Comparison of ENCODE assay signal across 14 cellular contexts in the genomic region with DNA sequence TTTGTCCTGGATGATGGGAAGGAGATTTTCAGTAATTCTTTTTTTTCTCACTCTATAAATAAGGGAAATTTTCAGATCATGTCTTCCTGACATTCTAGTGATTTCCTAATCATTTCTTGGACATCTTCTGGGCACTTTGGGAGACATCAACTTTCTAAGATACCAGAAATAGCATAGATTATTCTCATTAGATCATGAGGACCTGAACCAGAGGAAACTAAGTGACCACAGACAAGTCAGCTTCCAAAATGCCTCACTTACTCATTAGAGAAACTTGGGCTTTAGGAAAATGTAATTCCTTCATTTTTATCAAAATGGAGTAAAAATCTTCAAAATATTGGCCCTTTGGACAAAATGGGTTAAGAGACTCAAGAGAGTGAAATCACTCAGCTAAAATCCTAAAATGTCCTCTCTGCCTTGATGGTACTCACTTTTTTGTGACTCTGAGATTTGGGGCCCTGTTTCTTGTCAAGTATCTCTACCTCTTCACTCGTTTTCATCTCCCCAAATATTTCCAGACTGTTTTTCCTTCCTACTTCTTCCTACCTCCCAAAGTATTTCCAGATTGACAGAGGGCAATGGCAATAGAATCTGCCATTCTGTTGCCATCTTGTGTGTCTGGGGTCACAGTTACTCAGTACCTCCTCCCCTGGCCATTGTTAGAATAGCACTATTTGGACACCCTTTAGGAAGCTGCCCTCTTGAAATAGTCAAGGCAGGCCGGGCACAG.
A peak's percentile ranks its signal among the peaks of the same experiment; 100 is the strongest.
DNase-seq lines count a peak whose midpoint lies in the region; ATAC-seq and TF ChIP-seq lines count a peak whose summit lies in the region.
"Had no signal": no experiment of that assay in that cellular context is flagged by ENCODE, and none has a peak within 500 bp of the region (broad histone marks: within the 10 kb centered on the region; RNA-seq: fewer than 3 reads in every experiment).

No MANE protein-coding gene starts in this region.

- peaks cover 0 to 92% (median 58%) of the 10 kb centered on the region in 12 donors for H3K4me1 ChIP-seq in heart left ventricle

- TF ChIP-seq CTCF in heart left ventricle (IDR thresholded peaks at IDR 0.05) (no peak), NB4 (IDR thresholded peaks at IDR 0.05; ENCODE audit: low read depth, low read length) (peak; percentile 20), epithelial cell of esophagus (IDR thresholded peaks at IDR 0.05; ENCODE audit: insufficient read depth, low read depth, low read length, missing control alignments) (peak; percentile 15), type B pancreatic cell (conservative IDR thresholded peaks at IDR 0.05) (peak; percentile 34)

- DNase-seq in heart left ventricle: no peak
- DNase-seq in left cardiac atrium: no peak
- no peak for DNase-seq in NB4 (ENCODE audit: low read depth)
- DNase-seq in epithelial cell of esophagus (ENCODE audit: low read depth): no peak
- no peak for DNase-seq in type B pancreatic cell (ENCODE audit: extremely low spot score, unreplicated experiment)
- DNase-seq in activated CD4-positive, alpha-beta memory T cell treated with anti-CD3 and anti-CD28 coated beads, Interleukin-2, amount 10 ng/mL, durations not matched to agents 7 days and 5 days: no peak
- DNase-seq in NCI-H2171 (lab: John Stamatoyannopoulos, UW): no peak
- DNase-seq in HuH-7.5 (ENCODE audit: low spot score): no peak
- DNase-seq: amygdala, NCI-H187 treated with DMSO at 0.1 percent for 48 hours, T1000 had no signal

- POLR2A ChIA-PET in activated CD4-positive, alpha-beta memory T cell treated with anti-CD3 and anti-CD28 coated beads, Interleukin-2, amount 10 ng/mL, durations not matched to agents 7 days and 5 days (lab: Charles Lee): no interaction called here

- no peaks in the 10 kb centered on the region for H3K27me3 ChIP-seq in heart left ventricle
- H3K27me3 ChIP-seq: BLaER1 treated with 17β-estradiol and CSF1 and Interleukin-3, amounts not matched to agents 10 nM and 100 nM; neutrophil had no signal

- H3K9me3 ChIP-seq in heart left ventricle: no peaks in the 10 kb centered on the region
- H3K9me3 ChIP-seq: BLaER1 treated with 17β-estradiol and CSF1 and Interleukin-3, amounts not matched to agents 10 nM and 100 nM; neutrophil had no signal

- intact Hi-C loops in heart left ventricle (cut with DNase I): loop anchor here in 6 of 10 donors (5.0 to 10.0 kb wide), 7 partner anchors 82 to 282 kb away; a partner anchor contains a TSS
- intact Hi-C loops in left cardiac atrium (cut with DNase I): no loop called here

- H3K4me1 Mint-ChIP-seq in type B pancreatic cell (ENCODE audit: unreplicated experiment): peaks cover 46% of the 10 kb centered on the region
- H3K4me1 Mint-ChIP-seq in activated CD4-positive, alpha-beta memory T cell treated with anti-CD3 and anti-CD28 coated beads, Interleukin-2, amount 10 ng/mL, durations not matched to agents 7 days and 5 days: peaks cover 32% of the 10 kb centered on the region

- no peaks in the 10 kb centered on the region for H3K9me3 Mint-ChIP-seq in type B pancreatic cell
- H3K9me3 Mint-ChIP-seq in activated CD4-positive, alpha-beta memory T cell treated with anti-CD3 and anti-CD28 coated beads, Interleukin-2, amount 10 ng/mL, durations not matched to agents 7 days and 5 days: no peaks in the 10 kb centered on the region

- H3K27ac Mint-ChIP-seq in type B pancreatic cell: no peak overlapping the region
- H3K27ac Mint-ChIP-seq in activated CD4-positive, alpha-beta memory T cell treated with anti-CD3 and anti-CD28 coated beads, Interleukin-2, amount 10 ng/mL, durations not matched to agents 7 days and 5 days: no peak overlapping the region
- H3K27ac Mint-ChIP-seq: stimulated activated naive CD8-positive, alpha-beta T cell treated with anti-CD3 and anti-CD28 coated beads, Interleukin-15, Interleukin-2, amounts not matched to agents 100 ng/mL and 50 ng/mL, for 24 hours had no signal

- no peaks in the 10 kb centered on the region for H3K36me3 ChIP-seq in heart left ventricle

- H3K4me3 ChIP-seq in heart left ventricle: no peak overlapping the region
- no peak overlapping the region for H3K4me3 ChIP-seq in NB4 (ENCODE audit: low read depth, low read length)
- no peak overlapping the region for H3K4me3 ChIP-seq in epithelial cell of esophagus (ENCODE audit: low read length)
- H3K4me3 ChIP-seq: BLaER1 treated with 17β-estradiol and CSF1 and Interleukin-3, amounts not matched to agents 10 nM and 100 nM had no signal

- CTCF ChIA-PET in activated CD4-positive, alpha-beta memory T cell treated with anti-CD3 and anti-CD28 coated beads, Interleukin-2, amount 10 ng/mL, durations not matched to agents 7 days and 5 days (lab: Charles Lee): no interaction called here

- peak overlapping the region in 7 of 12 donors; percentile 6 to 59 (median 45) for H3K27ac ChIP-seq in heart left ventricle
- H3K27ac ChIP-seq: BLaER1 treated with 17β-estradiol and CSF1 and Interleukin-3, amounts not matched to agents 10 nM and 100 nM; neutrophil had no signal

- no peak for TF ChIP-seq POLR2A in heart left ventricle (IDR thresholded peaks at IDR 0.05)
- TF ChIP-seq POLR2A in NB4 (IDR thresholded peaks at IDR 0.05; ENCODE audit: extremely low read depth, insufficient read length): no peak

- no peak overlapping the region for H3K4me3 Mint-ChIP-seq in type B pancreatic cell
- no peak overlapping the region for H3K4me3 Mint-ChIP-seq in activated CD4-positive, alpha-beta memory T cell treated with anti-CD3 and anti-CD28 coated beads, Interleukin-2, amount 10 ng/mL, durations not matched to agents 7 days and 5 days
- H3K4me3 Mint-ChIP-seq: stimulated activated naive CD8-positive, alpha-beta T cell treated with anti-CD3 and anti-CD28 coated beads, Interleukin-15, Interleukin-2, amounts not matched to agents 100 ng/mL and 50 ng/mL, for 24 hours had no signal

- H3K27me3 Mint-ChIP-seq in type B pancreatic cell: no peaks in the 10 kb centered on the region
- H3K27me3 Mint-ChIP-seq in activated CD4-positive, alpha-beta memory T cell treated with anti-CD3 and anti-CD28 coated beads, Interleukin-2, amount 10 ng/mL, durations not matched to agents 7 days and 5 days: peaks cover 2% of the 10 kb centered on the region
- H3K27me3 Mint-ChIP-seq: stimulated activated naive CD8-positive, alpha-beta T cell treated with anti-CD3 and anti-CD28 coated beads, Interleukin-15, Interleukin-2, amounts not matched to agents 100 ng/mL and 50 ng/mL, for 24 hours had no signal

- 93 to 98% (median 96%) methylated on average over 2 of the region's 2 CpGs for WGBS in heart left ventricle, 4 donors

- no peaks in the 10 kb centered on the region for H3K36me3 Mint-ChIP-seq in type B pancreatic cell
- H3K36me3 Mint-ChIP-seq in activated CD4-positive, alpha-beta memory T cell treated with anti-CD3 and anti-CD28 coated beads, Interleukin-2, amount 10 ng/mL, durations not matched to agents 7 days and 5 days (ENCODE audit: low read depth): peaks cover 4% of the 10 kb centered on the region

- ATAC-seq in heart left ventricle: no peak
- no peak for ATAC-seq in left cardiac atrium

Comparison
In these comparisons a context has a peak if more than half of its experiments do, and no peak if none do; other contexts are left out.
1. intact Hi-C loops: an anchor here in heart left ventricle (5.0 to 10.0 kb wide); none called in left cardiac atrium.
2. CTCF ChIP-seq: peak in NB4 (single experiment), epithelial cell of esophagus (single experiment) and type B pancreatic cell (single experiment); none in heart left ventricle (0 of 12).